14 cellular contexts compared by ENCODE assay signal in genomic region chr16:48276102-48276501, GRCh38. TPM values are rescaled to one million over a fixed set of nuclear protein-coding genes. Genes with fewer than 3 reads are reported as not detected.
DNase-seq lines count a peak whose midpoint lies in the region; ATAC-seq and TF ChIP-seq lines count a peak whose summit lies in the region.
"Had no signal": no experiment of that assay in that cellular context is flagged by ENCODE, and none has a peak within 500 bp of the region (broad histone marks: within the 10 kb centered on the region; RNA-seq: fewer than 3 reads in every experiment).

No MANE protein-coding gene starts in this region.

- peak overlapping the region; percentile 82 for H3K27ac ChIP-seq in angular gyrus (ENCODE audit: low read depth, low read length)
- peak overlapping the region; percentile 28 to 50 for H3K27ac ChIP-seq in prostate gland
- no peak overlapping the region for H3K27ac ChIP-seq in A673 (ENCODE audit: low read depth, low read length, poor library complexity, severe bottlenecking)
- no peak overlapping the region for H3K27ac ChIP-seq in smooth muscle cell (ENCODE audit: low read depth)
- H3K27ac ChIP-seq: neutrophil had no signal

- TF ChIP-seq POLR2A in prostate gland (IDR thresholded peaks at IDR 0.05), result no peak

- TF ChIP-seq CTCF in prostate gland (IDR thresholded peaks at IDR 0.05), result no peak
- TF ChIP-seq CTCF in A673 (conservative IDR thresholded peaks at IDR 0.05; ENCODE audit: low read depth, low read length), result no peak
- no peak for TF ChIP-seq CTCF in smooth muscle cell (IDR thresholded peaks at IDR 0.05; ENCODE audit: borderline replicate concordance, insufficient read depth, poor library complexity, severe bottlenecking)

- ATAC-seq in left ventricle myocardium superior (peak; percentile 51), HG03175 (IDR thresholded peaks at IDR 0.05; ENCODE audit: unreplicated experiment) (no peak)
- ATAC-seq: T-cell had no signal

- H3K36me3 ChIP-seq in prostate gland, result no peaks in the 10 kb centered on the region
- peaks cover 4% of the 10 kb centered on the region for H3K36me3 ChIP-seq in A673 (ENCODE audit: insufficient read depth, low read length, poor library complexity, severe bottlenecking)
- H3K36me3 ChIP-seq in smooth muscle cell (ENCODE audit: low read depth), result peaks cover 6% of the 10 kb centered on the region
- H3K36me3 ChIP-seq: thoracic aorta had no signal

- DNase-seq in EL (peak; percentile 13), left ventricle myocardium superior (no peak), prostate gland (ENCODE audit: low spot score) (peak; percentile 19), A673 (ENCODE audit: low spot score) (no peak), smooth muscle cell (lab: John Stamatoyannopoulos, UW; ENCODE audit: unreplicated experiment) (no peak)
- DNase-seq in activated T-helper 2 cell treated with anti-CD3 and anti-CD28 coated beads, Interferon-gamma antibody, Interleukin-2, Interleukin-4, amounts not matched to agents 10 μg/mL and 5 μg/mL and 100 μg/mL, durations not matched to agents 14 hours and 24 hours and 36 hours (ENCODE audit: low spot score), result no peak
- DNase-seq: activated CD4-positive, alpha-beta T cell treated with anti-CD3 and anti-CD28 coated beads, Interleukin-2, amount 50 U/mL, for 4 hours; T-cell had no signal

- no peak overlapping the region for H2AFZ ChIP-seq in smooth muscle cell (ENCODE audit: low read depth)

- peaks cover 9% of the 10 kb centered on the region for H3K79me2 ChIP-seq in smooth muscle cell (ENCODE audit: low read depth)

- H3K4me1 ChIP-seq in prostate gland (replicated peaks) (no peaks in the 10 kb centered on the region), A673 (ENCODE audit: insufficient read depth, low read length, poor library complexity, severe bottlenecking) (peaks cover 9% of the 10 kb centered on the region), smooth muscle cell (ENCODE audit: low read depth) (no peaks in the 10 kb centered on the region)

- BruUV-seq in A673 (replicated peaks; lab: Mats Ljungman, UMichigan), result no TSS peak

- no peak overlapping the region for H3K4me3 Mint-ChIP-seq in activated T-helper 2 cell treated with anti-CD3 and anti-CD28 coated beads, Interferon-gamma antibody, Interleukin-2, Interleukin-4, amounts not matched to agents 10 μg/mL and 5 μg/mL and 100 μg/mL, durations not matched to agents 14 hours and 24 hours and 36 hours (ENCODE audit: low read depth)
- H3K4me3 Mint-ChIP-seq: activated naive CD4-positive, alpha-beta T cell treated with anti-CD3 and anti-CD28 coated beads, Interleukin-2, amount 50 U/mL, for 24 hours; T-cell had no signal

- no peak overlapping the region for H3K9ac ChIP-seq in smooth muscle cell (ENCODE audit: low read depth)

- H3K9me3 ChIP-seq in prostate gland, result no peaks in the 10 kb centered on the region
- no peaks in the 10 kb centered on the region for H3K9me3 ChIP-seq in A673 (ENCODE audit: low read depth, low read length, poor library complexity, severe bottlenecking)
- no peaks in the 10 kb centered on the region for H3K9me3 ChIP-seq in smooth muscle cell (replicated peaks; ENCODE audit: low read depth)
- H3K9me3 ChIP-seq: neutrophil, thoracic aorta had no signal

- WGBS in prostate gland, result 13% methylated on average over 4 of the region's 4 CpGs
- 66% methylated on average over 4 of the region's 4 CpGs for WGBS in smooth muscle cell (ENCODE audit: low lambda C conversion rate)

- no peak overlapping the region for H3K27ac Mint-ChIP-seq in activated T-helper 2 cell treated with anti-CD3 and anti-CD28 coated beads, Interferon-gamma antibody, Interleukin-2, Interleukin-4, amounts not matched to agents 10 μg/mL and 5 μg/mL and 100 μg/mL, durations not matched to agents 14 hours and 24 hours and 36 hours
- H3K27ac Mint-ChIP-seq: activated naive CD4-positive, alpha-beta T cell treated with anti-CD3 and anti-CD28 coated beads, Interleukin-2, amount 50 U/mL, for 24 hours had no signal

- POLR2A ChIA-PET in A673 (lab: Charles Lee; ENCODE audit: low non-redundant PET), result no interaction called here

- H3K9me3 Mint-ChIP-seq in activated T-helper 2 cell treated with anti-CD3 and anti-CD28 coated beads, Interferon-gamma antibody, Interleukin-2, Interleukin-4, amounts not matched to agents 10 μg/mL and 5 μg/mL and 100 μg/mL, durations not matched to agents 14 hours and 24 hours and 36 hours, result no peaks in the 10 kb centered on the region
- H3K9me3 Mint-ChIP-seq: activated naive CD4-positive, alpha-beta T cell treated with anti-CD3 and anti-CD28 coated beads, Interleukin-2, amount 50 U/mL, for 24 hours; T-cell had no signal

- no peak overlapping the region for H3K4me2 ChIP-seq in smooth muscle cell

- intact Hi-C loops in left ventricle myocardium superior (cut with micrococcal nuclease) (no loop called here), prostate gland (cut with DNase I) (loop anchor here (10.0 kb wide), 1 partner anchor 79 kb away; no protein-coding TSS in a partner anchor), A673 (cut with micrococcal nuclease; ENCODE audit: unreplicated experiment) (no loop called here)
- intact Hi-C loops in activated T-helper 2 cell treated with anti-CD3 and anti-CD28 coated beads, Interferon-gamma antibody, Interleukin-2, Interleukin-4, amounts not matched to agents 10 μg/mL and 5 μg/mL and 100 μg/mL, durations not matched to agents 14 hours and 24 hours and 36 hours (cut with micrococcal nuclease), result no loop called here

- H3K4me1 Mint-ChIP-seq in activated T-helper 2 cell treated with anti-CD3 and anti-CD28 coated beads, Interferon-gamma antibody, Interleukin-2, Interleukin-4, amounts not matched to agents 10 μg/mL and 5 μg/mL and 100 μg/mL, durations not matched to agents 14 hours and 24 hours and 36 hours (ENCODE audit: low read depth), result no peaks in the 10 kb centered on the region

- no peaks in the 10 kb centered on the region for H3F3A ChIP-seq in smooth muscle cell (ENCODE audit: low read depth)

- CTCF ChIA-PET in A673 (lab: Charles Lee), result no interaction called here

- H3K4me3 ChIP-seq in prostate gland (no peak overlapping the region), A673 (ENCODE audit: low read depth, low read length, poor library complexity, severe bottlenecking) (no peak overlapping the region), smooth muscle cell (no peak overlapping the region)
- H3K4me3 ChIP-seq: thoracic aorta had no signal

- peaks cover 49% of the 10 kb centered on the region for H4K20me1 ChIP-seq in smooth muscle cell (ENCODE audit: low read depth)

- H3K27me3 Mint-ChIP-seq in activated T-helper 2 cell treated with anti-CD3 and anti-CD28 coated beads, Interferon-gamma antibody, Interleukin-2, Interleukin-4, amounts not matched to agents 10 μg/mL and 5 μg/mL and 100 μg/mL, durations not matched to agents 14 hours and 24 hours and 36 hours (ENCODE audit: low read depth), result no peaks in the 10 kb centered on the region
- H3K27me3 Mint-ChIP-seq: activated naive CD4-positive, alpha-beta T cell treated with anti-CD3 and anti-CD28 coated beads, Interleukin-2, amount 50 U/mL, for 24 hours; T-cell had no signal

- H3K36me3 Mint-ChIP-seq in activated T-helper 2 cell treated with anti-CD3 and anti-CD28 coated beads, Interferon-gamma antibody, Interleukin-2, Interleukin-4, amounts not matched to agents 10 μg/mL and 5 μg/mL and 100 μg/mL, durations not matched to agents 14 hours and 24 hours and 36 hours (ENCODE audit: low read depth), result peaks cover 31% of the 10 kb centered on the region

- no peaks in the 10 kb centered on the region for H3K27me3 ChIP-seq in prostate gland (replicated peaks; ENCODE audit: insufficient read depth)
- no peaks in the 10 kb centered on the region for H3K27me3 ChIP-seq in A673 (replicated peaks; ENCODE audit: insufficient read depth, low read depth, low read length, poor library complexity)
- no peaks in the 10 kb centered on the region for H3K27me3 ChIP-seq in smooth muscle cell (ENCODE audit: low read depth)
- H3K27me3 ChIP-seq: neutrophil had no signal

RNA-seq across cellular contexts. Expression of gene ABCC11, which starts 28.8 kb away (rescaled TPM):
- not detected for total RNA-seq in left ventricle myocardium superior
- total RNA-seq in prostate gland, result 1 to 10 TPM; 1.5 TPM
- total RNA-seq in activated T-helper 2 cell treated with anti-CD3 and anti-CD28 coated beads, Interferon-gamma antibody, Interleukin-2, Interleukin-4, amounts not matched to agents 10 μg/mL and 5 μg/mL and 100 μg/mL, durations not matched to agents 14 hours and 24 hours and 36 hours, result 0.05 and 0.09 TPM in 2 replicates
- 0.13 TPM in 1 of 2 replicates, not detected in the other for total RNA-seq in A673 (2021)
- 0.09 TPM in 1 of 2 replicates, not detected in the other for total RNA-seq in smooth muscle cell
- polyA plus RNA-seq in smooth muscle cell, result not detected in 2 replicates
- total RNA-seq: Daoy, thoracic aorta had no signal

RNA-seq across cellular contexts. Expression of gene LONP2, which starts 32.0 kb away (rescaled TPM):
- total RNA-seq in left ventricle myocardium superior, result 74.2 TPM
- 10 to 100 TPM; 74.6 to 81.0 TPM for total RNA-seq in prostate gland
- total RNA-seq in activated T-helper 2 cell treated with anti-CD3 and anti-CD28 coated beads, Interferon-gamma antibody, Interleukin-2, Interleukin-4, amounts not matched to agents 10 μg/mL and 5 μg/mL and 100 μg/mL, durations not matched to agents 14 hours and 24 hours and 36 hours, result 49.7 and 54.2 TPM in 2 replicates
- 48.8 and 49.4 TPM in 2 replicates for total RNA-seq in A673 (2021)
- total RNA-seq in smooth muscle cell, result 37.4 and 47.4 TPM in 2 replicates
- polyA plus RNA-seq in smooth muscle cell, result 26.0 and 30.4 TPM in 2 replicates

Comparison
In these comparisons a context has a peak if more than half of its experiments do, and no peak if none do; other contexts are left out.
1. DNase-seq: peak in EL (single experiment) and prostate gland (single experiment); none in left ventricle myocardium superior (single experiment), activated T-helper 2 cell treated with anti-CD3 and anti-CD28 coated beads, Interferon-gamma antibody, Interleukin-2, Interleukin-4, amounts not matched to agents 10 μg/mL and 5 μg/mL and 100 μg/mL, durations not matched to agents 14 hours and 24 hours and 36 hours (single experiment), A673 (single experiment) and smooth muscle cell (single experiment).
2. H3K27ac ChIP-seq: peak in angular gyrus (single experiment) and prostate gland (2 of 2); none in A673 (single experiment) and smooth muscle cell (single experiment).